9 cellular contexts compared by ENCODE assay signal in the genomic region with DNA sequence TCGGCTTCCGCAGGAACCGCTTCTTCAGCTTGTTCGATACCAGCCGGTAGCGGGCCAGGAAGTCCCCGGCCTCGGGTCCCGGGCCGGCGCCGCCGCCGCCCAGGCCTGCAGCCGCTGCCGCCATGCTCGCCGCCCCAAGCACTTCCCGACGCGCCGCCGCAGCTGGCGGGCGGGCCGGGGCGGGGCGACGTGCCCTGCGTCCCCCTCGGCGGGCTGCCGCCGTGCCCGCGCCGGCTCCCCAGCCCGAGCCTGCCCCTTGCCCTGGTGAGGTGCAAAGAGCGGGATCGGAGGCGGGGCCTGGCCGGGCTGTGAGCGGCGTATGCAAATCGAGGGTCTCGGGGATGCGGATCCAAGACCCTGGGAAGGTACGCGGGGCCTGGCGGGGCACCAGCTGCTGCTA. TPM values are rescaled to one million over a fixed set of nuclear protein-coding genes. Genes with fewer than 3 reads are reported as not detected.
DNase-seq lines count a peak whose midpoint lies in the region; ATAC-seq, FAIRE-seq and TF ChIP-seq lines count a peak whose summit lies in the region.
"Not testable (repeated sequence)": the region's sequence is repeated elsewhere in the genome, so short reads cannot be mapped to it uniquely, and the experiment has no call there.
"Had no signal": no experiment of that assay in that cellular context is flagged by ENCODE, and none has a peak within 500 bp of the region (broad histone marks: within the 10 kb centered on the region; RNA-seq: fewer than 3 reads in every experiment).

Gene F8A3 (minus strand): TSS at position 144 of the 400 bp plus-strand sequence. CDS start 20 bp downstream, at position 124.

- intact Hi-C loops in activated T-helper 1 cell treated with anti-CD3 and anti-CD28 coated beads, Interleukin-12 subunit alpha, Interleukin-12 subunit beta, Interleukin-2, Interleukin-4 antibody, amounts not matched to agents 30 ng/mL and 10 ng/mL and 1 ng/mL, durations not matched to agents 14 hours and 24 hours and 36 hours (cut with micrococcal nuclease); HepG2 (cut with micrococcal nuclease; ENCODE audit: unreplicated experiment): not testable (repeated sequence)

- POLR2A ChIA-PET in HepG2 (lab: Yijun Ruan, JAX): not testable (repeated sequence)

- H3K27ac Mint-ChIP-seq in activated T-helper 1 cell treated with anti-CD3 and anti-CD28 coated beads, Interleukin-12 subunit alpha, Interleukin-12 subunit beta, Interleukin-2, Interleukin-4 antibody, amounts not matched to agents 30 ng/mL and 10 ng/mL and 1 ng/mL, durations not matched to agents 14 hours and 24 hours and 36 hours; stimulated activated naive CD8-positive, alpha-beta T cell treated with anti-CD3 and anti-CD28 coated beads, Interleukin-15, amount 100 ng/mL, for 72 hours: not testable (repeated sequence)

- H3K79me2 ChIP-seq in HepG2 (ENCODE audit: insufficient read depth, low read length): not testable (repeated sequence)

- not testable (repeated sequence) for H2AFZ ChIP-seq in HepG2 (ENCODE audit: low read length)

- WGBS in HepG2 (ENCODE audit: low lambda C conversion rate): no CpG with 5 or more reads among the region's 50 CpGs

- not testable (repeated sequence) for H3K9me3 ChIP-seq in HepG2 (ENCODE audit: low read length)

- FAIRE-seq in HepG2 (lab: Jason Lieb, UNC): not testable (repeated sequence)

- H4K20me1 ChIP-seq in HepG2 (ENCODE audit: insufficient read depth, low read length): not testable (repeated sequence)

- not testable (repeated sequence) for TF ChIP-seq CTCF in HepG2 (CRISPR knock-in tag; IDR thresholded peaks at IDR 0.05)

- not testable (repeated sequence) for H3K4me1 ChIP-seq in HepG2 (ENCODE audit: insufficient read depth, low read length)

- not testable (repeated sequence) for BruUV-seq in HepG2 (replicated peaks; lab: Mats Ljungman, UMichigan)

- H3K27me3 Mint-ChIP-seq in activated T-helper 1 cell treated with anti-CD3 and anti-CD28 coated beads, Interleukin-12 subunit alpha, Interleukin-12 subunit beta, Interleukin-2, Interleukin-4 antibody, amounts not matched to agents 30 ng/mL and 10 ng/mL and 1 ng/mL, durations not matched to agents 14 hours and 24 hours and 36 hours (ENCODE audit: insufficient read depth); stimulated activated naive CD8-positive, alpha-beta T cell treated with anti-CD3 and anti-CD28 coated beads, Interleukin-15, amount 100 ng/mL, for 72 hours: not testable (repeated sequence)

- DNase-seq in M059J (ENCODE audit: low read depth); activated T-helper 1 cell treated with anti-CD3 and anti-CD28 coated beads, Interleukin-12 subunit alpha, Interleukin-12 subunit beta, Interleukin-2, Interleukin-4 antibody, amounts not matched to agents 30 ng/mL and 10 ng/mL and 1 ng/mL, durations not matched to agents 14 hours and 24 hours and 36 hours (ENCODE audit: low spot score); HepG2 (ENCODE audit: low spot score); stimulated activated naive CD8-positive, alpha-beta T cell treated with anti-CD3 and anti-CD28 coated beads, Interleukin-15, amount 100 ng/mL, for 72 hours: not testable (repeated sequence)

- H3K9me3 Mint-ChIP-seq in activated T-helper 1 cell treated with anti-CD3 and anti-CD28 coated beads, Interleukin-12 subunit alpha, Interleukin-12 subunit beta, Interleukin-2, Interleukin-4 antibody, amounts not matched to agents 30 ng/mL and 10 ng/mL and 1 ng/mL, durations not matched to agents 14 hours and 24 hours and 36 hours; stimulated activated naive CD8-positive, alpha-beta T cell treated with anti-CD3 and anti-CD28 coated beads, Interleukin-15, amount 100 ng/mL, for 72 hours: not testable (repeated sequence)

- not testable (repeated sequence) for H3K9ac ChIP-seq in HepG2 (ENCODE audit: insufficient read depth, low read depth, low read length)

- not testable (repeated sequence) for H3K27ac ChIP-seq in HepG2 (ENCODE audit: extremely low read length, insufficient read depth, low read length)

- not testable (repeated sequence) for H3K4me3 Mint-ChIP-seq in activated T-helper 1 cell treated with anti-CD3 and anti-CD28 coated beads, Interleukin-12 subunit alpha, Interleukin-12 subunit beta, Interleukin-2, Interleukin-4 antibody, amounts not matched to agents 30 ng/mL and 10 ng/mL and 1 ng/mL, durations not matched to agents 14 hours and 24 hours and 36 hours; stimulated activated naive CD8-positive, alpha-beta T cell treated with anti-CD3 and anti-CD28 coated beads, Interleukin-15, amount 100 ng/mL, for 72 hours

- H3K27me3 ChIP-seq in HepG2 (ENCODE audit: control insufficient read depth in 1 of 2, insufficient read depth in 2 of 2, low read length in 2 of 2): not testable (repeated sequence)

- not testable (repeated sequence) for H3K36me3 ChIP-seq in HepG2 (replicated peaks in 1 of 2; ENCODE audit: control insufficient read depth in 1 of 2, insufficient read depth in 2 of 2, low read length in 2 of 2)

- not testable (repeated sequence) for H3K36me3 Mint-ChIP-seq in activated T-helper 1 cell treated with anti-CD3 and anti-CD28 coated beads, Interleukin-12 subunit alpha, Interleukin-12 subunit beta, Interleukin-2, Interleukin-4 antibody, amounts not matched to agents 30 ng/mL and 10 ng/mL and 1 ng/mL, durations not matched to agents 14 hours and 24 hours and 36 hours (ENCODE audit: low read depth)

- not testable (repeated sequence) for H3K4me1 Mint-ChIP-seq in activated T-helper 1 cell treated with anti-CD3 and anti-CD28 coated beads, Interleukin-12 subunit alpha, Interleukin-12 subunit beta, Interleukin-2, Interleukin-4 antibody, amounts not matched to agents 30 ng/mL and 10 ng/mL and 1 ng/mL, durations not matched to agents 14 hours and 24 hours and 36 hours (ENCODE audit: low read depth); stimulated activated naive CD8-positive, alpha-beta T cell treated with anti-CD3 and anti-CD28 coated beads, Interleukin-15, amount 100 ng/mL, for 72 hours

- TF ChIP-seq RAD21 in HepG2 (CRISPR knock-in tag; IDR thresholded peaks at IDR 0.05): not testable (repeated sequence)

- not testable (repeated sequence) for TF ChIP-seq EP300 in HepG2 (IDR thresholded peaks at IDR 0.05; ENCODE audit: low read depth in 2 of 2, low read length in 2 of 2); HepG2 (CRISPR knock-in tag; IDR thresholded peaks at IDR 0.05; ENCODE audit: borderline replicate concordance)

- in situ Hi-C loops in HepG2 (cut with HindIII; ENCODE audit: extremely low pct_ligation_motif_present, low pct_unique_long_range_greater_than_20kb): not testable (repeated sequence)

- TF ChIP-seq POLR2A in HepG2 (IDR thresholded peaks at IDR 0.05; ENCODE audit: insufficient read depth in 1 of 2, low read depth in 2 of 2, low read length in 2 of 2): not testable (repeated sequence)

- not testable (repeated sequence) for H3K4me3 ChIP-seq in HepG2 (replicated peaks in 1 of 3; ENCODE audit: insufficient read depth in 1 of 3, low read depth in 2 of 3, low read length in 3 of 3)

- CTCF ChIA-PET in HepG2 (lab: Yijun Ruan, JAX; ENCODE audit: low intra/inter-chr PET ratio, low total read pairs): not testable (repeated sequence)

- peak; percentile 56 for ATAC-seq in GM18520 (IDR thresholded peaks at IDR 0.05; ENCODE audit: unreplicated experiment)
- ATAC-seq in GM19468 (IDR thresholded peaks at IDR 0.05; ENCODE audit: extremely low read depth, unreplicated experiment): peak; percentile 69
- peak; percentile 80 for ATAC-seq in HG02623 (IDR thresholded peaks at IDR 0.05; ENCODE audit: unreplicated experiment)
- peak; percentile 63 for ATAC-seq in HG03103 (IDR thresholded peaks at IDR 0.05; ENCODE audit: low read depth, unreplicated experiment)
- peak; percentile 90 for ATAC-seq in HepG2
- peak; percentile 84 for ATAC-seq in stimulated activated naive CD8-positive, alpha-beta T cell treated with anti-CD3 and anti-CD28 coated beads, Interleukin-15, amount 100 ng/mL, for 72 hours

- not testable (repeated sequence) for H3K4me2 ChIP-seq in HepG2 (ENCODE audit: low read depth, low read length)

RNA-seq across cellular contexts. Expression of gene F8A3, which starts in this region (rescaled TPM):
- 6.4 and 21.0 TPM in 2 replicates for total RNA-seq in M059J (2014; rRNA removed; shearing (Covaris generic))
- 27.1 and 27.4 TPM in 2 replicates for total RNA-seq in activated T-helper 1 cell treated with anti-CD3 and anti-CD28 coated beads, Interleukin-12 subunit alpha, Interleukin-12 subunit beta, Interleukin-2, Interleukin-4 antibody, amounts not matched to agents 30 ng/mL and 10 ng/mL and 1 ng/mL, durations not matched to agents 14 hours and 24 hours and 36 hours
- total RNA-seq in HepG2 (2016; rRNA removed; fragmentation: Illumina TruSeq; extraction: Trizol): 0.24 TPM in 1 of 2 replicates, not detected in the other
- total RNA-seq in HepG2 (2016; cell fraction: cytosol; rRNA removed; fragmentation: Illumina TruSeq; extraction: Trizol; ENCODE audit: low read depth): 0.44 TPM in 1 of 2 replicates, not detected in the other
- total RNA-seq in HepG2 (2016; cell fraction: insoluble cytoplasmic fraction; rRNA removed; fragmentation: Illumina TruSeq; extraction: Trizol): 0.06 TPM in 1 of 2 replicates, not detected in the other
- 0.12 and 0.14 TPM in 2 replicates for total RNA-seq in HepG2 (2016; cell fraction: membrane; rRNA removed; fragmentation: Illumina TruSeq; extraction: Trizol)
- 0.40 TPM in 1 of 2 replicates, not detected in the other for total RNA-seq in HepG2 (2016; cell fraction: nucleus; rRNA removed; fragmentation: Illumina TruSeq; extraction: Trizol)
- polyA plus RNA-seq in HepG2 (2011; rRNA removed): not detected in 2 replicates
- polyA plus RNA-seq in HepG2 (2011; cell fraction: cytosol; rRNA removed): 0.03 TPM in 1 of 2 replicates, not detected in the other
- polyA plus RNA-seq in HepG2 (2011; cell fraction: nucleus; rRNA removed): not detected in 2 replicates
- not detected in 2 replicates for polyA plus RNA-seq in HepG2 (2012)
- polyA plus RNA-seq in HepG2 (2016; cell fraction: cytosol; fragmentation: Illumina TruSeq; extraction: Trizol; ENCODE audit: low read depth): 0.08 TPM in 1 of 2 replicates, not detected in the other
- polyA plus RNA-seq in HepG2 (2016; cell fraction: insoluble cytoplasmic fraction; fragmentation: Illumina TruSeq; extraction: Trizol; ENCODE audit: low read depth): 0.14 and 0.28 TPM in 2 replicates
- 0.09 TPM in 1 of 2 replicates, not detected in the other for polyA plus RNA-seq in HepG2 (2016; cell fraction: membrane; fragmentation: Illumina TruSeq; extraction: Trizol; ENCODE audit: low read depth)
- not detected in 2 replicates for polyA plus RNA-seq in HepG2 (2016; cell fraction: nucleus; fragmentation: Illumina TruSeq; extraction: Trizol; ENCODE audit: insufficient read depth, low read depth)
- polyA minus RNA-seq in HepG2 (2011; rRNA and poly(A)+ RNA removed; ENCODE audit: low replicate concordance): 3.4 TPM in 1 of 2 replicates, not detected in the other
- polyA minus RNA-seq in HepG2 (2011; cell fraction: cytosol; rRNA and poly(A)+ RNA removed): not detected in 2 replicates
- polyA minus RNA-seq in HepG2 (2011; cell fraction: nucleus; rRNA and poly(A)+ RNA removed): not detected in 2 replicates
- polyA plus RNA-seq: neural cell had no signal
